Comparison of ENCODE assay signal across 12 cellular contexts in genomic region chr6:140744648-140745320, GRCh38.
A peak's percentile ranks its signal among the peaks of the same experiment; 100 is the strongest.
DNase-seq lines count a peak whose midpoint lies in the region; ATAC-seq and TF ChIP-seq lines count a peak whose summit lies in the region.
"Had no signal": no experiment of that assay in that cellular context is flagged by ENCODE, and none has a peak within 500 bp of the region (broad histone marks: within the 10 kb centered on the region; RNA-seq: fewer than 3 reads in every experiment).

No MANE protein-coding gene starts in this region.

- no peaks in the 10 kb centered on the region for H3K36me3 ChIP-seq in ovary
- H3K36me3 ChIP-seq: Peyer's patch had no signal

- no peak overlapping the region for H3K4me3 Mint-ChIP-seq in activated T-helper 1 cell treated with anti-CD3 and anti-CD28 coated beads, Interleukin-12 subunit alpha, Interleukin-12 subunit beta, Interleukin-2, Interleukin-4 antibody, amounts not matched to agents 30 ng/mL and 10 ng/mL and 1 ng/mL, durations not matched to agents 14 hours and 24 hours and 36 hours
- H3K4me3 Mint-ChIP-seq: activated naive CD4-positive, alpha-beta T cell treated with anti-CD3 and anti-CD28 coated beads, Interleukin-2, amount 10 ng/mL, durations not matched to agents 7 days and 5 days had no signal

- H3K4me1 Mint-ChIP-seq in activated T-helper 1 cell treated with anti-CD3 and anti-CD28 coated beads, Interleukin-12 subunit alpha, Interleukin-12 subunit beta, Interleukin-2, Interleukin-4 antibody, amounts not matched to agents 30 ng/mL and 10 ng/mL and 1 ng/mL, durations not matched to agents 14 hours and 24 hours and 36 hours (ENCODE audit: low read depth): peaks cover 10% of the 10 kb centered on the region
- H3K4me1 Mint-ChIP-seq: activated naive CD4-positive, alpha-beta T cell treated with anti-CD3 and anti-CD28 coated beads, Interleukin-2, amount 10 ng/mL, durations not matched to agents 7 days and 5 days had no signal

- TF ChIP-seq EP300 in ovary (IDR thresholded peaks at IDR 0.05): no peak

- TF ChIP-seq POLR2A in ovary (IDR thresholded peaks at IDR 0.05): no peak

- H3K27ac ChIP-seq in ovary: no peak overlapping the region
- H3K27ac ChIP-seq: Peyer's patch had no signal

- H3K4me1 ChIP-seq in ovary (ENCODE audit: insufficient read depth): no peaks in the 10 kb centered on the region
- H3K4me1 ChIP-seq: Peyer's patch had no signal

- no peak overlapping the region for H3K27ac Mint-ChIP-seq in activated T-helper 1 cell treated with anti-CD3 and anti-CD28 coated beads, Interleukin-12 subunit alpha, Interleukin-12 subunit beta, Interleukin-2, Interleukin-4 antibody, amounts not matched to agents 30 ng/mL and 10 ng/mL and 1 ng/mL, durations not matched to agents 14 hours and 24 hours and 36 hours
- H3K27ac Mint-ChIP-seq: activated naive CD4-positive, alpha-beta T cell treated with anti-CD3 and anti-CD28 coated beads, Interleukin-2, amount 10 ng/mL, durations not matched to agents 7 days and 5 days had no signal

- DNase-seq in RPMI8226: peak; percentile 80
- DNase-seq in mucosa of gallbladder (ENCODE audit: low spot score): peak; percentile 52
- no peak for DNase-seq in ovary
- DNase-seq in activated CD4-positive, alpha-beta T cell treated with anti-CD3 and anti-CD28 coated beads for 1 hour: no peak
- DNase-seq in activated gamma-delta T cell (lab: John Stamatoyannopoulos, UW): no peak
- no peak for DNase-seq in activated T-helper 1 cell treated with anti-CD3 and anti-CD28 coated beads, Interleukin-12 subunit alpha, Interleukin-12 subunit beta, Interleukin-2, Interleukin-4 antibody, amounts not matched to agents 30 ng/mL and 10 ng/mL and 1 ng/mL, durations not matched to agents 14 hours and 24 hours and 36 hours (ENCODE audit: low spot score)
- DNase-seq: activated naive CD4-positive, alpha-beta T cell treated with anti-CD3 and anti-CD28 coated beads, Interleukin-2, amount 10 ng/mL, durations not matched to agents 7 days and 5 days; left colon; Peyer's patch; stimulated activated CD4-positive, alpha-beta T cell treated with anti-CD3 and anti-CD28 coated beads, Interleukin-4, amount 100 ng/mL, for 24 hours had no signal

- 81 to 86% (median 84%) methylated on average over 2 of the region's 2 CpGs for WGBS in ovary, 3 donors

- no peaks in the 10 kb centered on the region for H3K27me3 Mint-ChIP-seq in activated T-helper 1 cell treated with anti-CD3 and anti-CD28 coated beads, Interleukin-12 subunit alpha, Interleukin-12 subunit beta, Interleukin-2, Interleukin-4 antibody, amounts not matched to agents 30 ng/mL and 10 ng/mL and 1 ng/mL, durations not matched to agents 14 hours and 24 hours and 36 hours (ENCODE audit: insufficient read depth)
- H3K27me3 Mint-ChIP-seq: activated naive CD4-positive, alpha-beta T cell treated with anti-CD3 and anti-CD28 coated beads, Interleukin-2, amount 10 ng/mL, durations not matched to agents 7 days and 5 days had no signal

- TF ChIP-seq CTCF in ovary (IDR thresholded peaks at IDR 0.05): no peak

- no peaks in the 10 kb centered on the region for H3K9me3 ChIP-seq in ovary

- ATAC-seq in GM18907 (IDR thresholded peaks at IDR 0.05; ENCODE audit: unreplicated experiment) (peak; percentile 90), HG02884 (IDR thresholded peaks at IDR 0.05; ENCODE audit: unreplicated experiment) (peak; percentile 86)
- ATAC-seq: left colon had no signal

- intact Hi-C loops in ovary (cut with DNase I): no loop called here
- intact Hi-C loops in activated T-helper 1 cell treated with anti-CD3 and anti-CD28 coated beads, Interleukin-12 subunit alpha, Interleukin-12 subunit beta, Interleukin-2, Interleukin-4 antibody, amounts not matched to agents 30 ng/mL and 10 ng/mL and 1 ng/mL, durations not matched to agents 14 hours and 24 hours and 36 hours (cut with micrococcal nuclease): no loop called here

- no peaks in the 10 kb centered on the region for H3K36me3 Mint-ChIP-seq in activated T-helper 1 cell treated with anti-CD3 and anti-CD28 coated beads, Interleukin-12 subunit alpha, Interleukin-12 subunit beta, Interleukin-2, Interleukin-4 antibody, amounts not matched to agents 30 ng/mL and 10 ng/mL and 1 ng/mL, durations not matched to agents 14 hours and 24 hours and 36 hours (ENCODE audit: low read depth)
- H3K36me3 Mint-ChIP-seq: activated naive CD4-positive, alpha-beta T cell treated with anti-CD3 and anti-CD28 coated beads, Interleukin-2, amount 10 ng/mL, durations not matched to agents 7 days and 5 days had no signal

- no peak overlapping the region for H3K4me3 ChIP-seq in ovary
- H3K4me3 ChIP-seq: Peyer's patch had no signal

- H3K27me3 ChIP-seq in ovary: no peaks in the 10 kb centered on the region
- H3K27me3 ChIP-seq: Peyer's patch had no signal

- H3K9me3 Mint-ChIP-seq in activated T-helper 1 cell treated with anti-CD3 and anti-CD28 coated beads, Interleukin-12 subunit alpha, Interleukin-12 subunit beta, Interleukin-2, Interleukin-4 antibody, amounts not matched to agents 30 ng/mL and 10 ng/mL and 1 ng/mL, durations not matched to agents 14 hours and 24 hours and 36 hours: peaks cover 16% of the 10 kb centered on the region

Comparison
In these comparisons a context has a peak if more than half of its experiments do, and no peak if none do; other contexts are left out.
1. DNase-seq: peak in RPMI8226 (single experiment) and mucosa of gallbladder (single experiment); none in ovary (0 of 5), activated CD4-positive, alpha-beta T cell treated with anti-CD3 and anti-CD28 coated beads for 1 hour (single experiment), activated gamma-delta T cell (single experiment) and activated T-helper 1 cell treated with anti-CD3 and anti-CD28 coated beads, Interleukin-12 subunit alpha, Interleukin-12 subunit beta, Interleukin-2, Interleukin-4 antibody, amounts not matched to agents 30 ng/mL and 10 ng/mL and 1 ng/mL, durations not matched to agents 14 hours and 24 hours and 36 hours (single experiment).